ENCODE assay signal across 22 cellular contexts in genomic region chr14:71728386-71728785, GRCh38.
DNase-seq lines count a peak whose midpoint lies in the region; ATAC-seq and FAIRE-seq lines count a peak whose summit lies in the region.
"Had no signal": no experiment of that assay in that cellular context is flagged by ENCODE, and none has a peak within 500 bp of the region (broad histone marks: within the 10 kb centered on the region; RNA-seq: fewer than 3 reads in every experiment).

No MANE protein-coding gene starts in this region.

- peak; percentile 22 for DNase-seq in HCEC 1CT
- no peak for DNase-seq in activated T-helper 1 cell treated with anti-CD3 and anti-CD28 coated beads, Interleukin-12 subunit alpha, Interleukin-12 subunit beta, Interleukin-2, Interleukin-4 antibody, amounts not matched to agents 30 ng/mL and 10 ng/mL and 1 ng/mL, durations not matched to agents 14 hours and 24 hours and 36 hours (ENCODE audit: low spot score)
- DNase-seq in iris pigment epithelial cell (ENCODE audit: low read depth): peak; percentile 28
- DNase-seq in urothelium cell line (ENCODE audit: low spot score): no peak
- no peak for DNase-seq in A172 (ENCODE audit: low spot score)
- no peak for DNase-seq in NCI-H1930 (lab: John Stamatoyannopoulos, UW)
- DNase-seq: CD4-positive, CD25-positive, alpha-beta regulatory T cell; COR-L47; DMS 273 treated with DMSO at 0.1 percent for 48 hours; KBM-7; NCI-H1436; NCI-H2029; NCI-H510A; NCI-H82; OCI-M1; Right ventricle myocardium superior; SK-N-SH had no signal

- FAIRE-seq in urothelium cell line (lab: Jason Lieb, UNC): peak; percentile 35
- FAIRE-seq: G401.6 had no signal

- intact Hi-C loops in activated T-helper 1 cell treated with anti-CD3 and anti-CD28 coated beads, Interleukin-12 subunit alpha, Interleukin-12 subunit beta, Interleukin-2, Interleukin-4 antibody, amounts not matched to agents 30 ng/mL and 10 ng/mL and 1 ng/mL, durations not matched to agents 14 hours and 24 hours and 36 hours (cut with micrococcal nuclease): loop anchor here (10.0 kb wide), 1 partner anchor 404 kb away; the partner anchor contains the start of gene SIPA1L1

- H3K27me3 Mint-ChIP-seq in activated T-helper 1 cell treated with anti-CD3 and anti-CD28 coated beads, Interleukin-12 subunit alpha, Interleukin-12 subunit beta, Interleukin-2, Interleukin-4 antibody, amounts not matched to agents 30 ng/mL and 10 ng/mL and 1 ng/mL, durations not matched to agents 14 hours and 24 hours and 36 hours (ENCODE audit: insufficient read depth): no peaks in the 10 kb centered on the region
- H3K27me3 Mint-ChIP-seq: B cell; CD4-positive, CD25-positive, alpha-beta regulatory T cell had no signal

- no peak overlapping the region for H3K4me3 Mint-ChIP-seq in activated T-helper 1 cell treated with anti-CD3 and anti-CD28 coated beads, Interleukin-12 subunit alpha, Interleukin-12 subunit beta, Interleukin-2, Interleukin-4 antibody, amounts not matched to agents 30 ng/mL and 10 ng/mL and 1 ng/mL, durations not matched to agents 14 hours and 24 hours and 36 hours
- H3K4me3 Mint-ChIP-seq: B cell; CD4-positive, CD25-positive, alpha-beta regulatory T cell; GM23338 had no signal

- no peaks in the 10 kb centered on the region for H3K9me3 Mint-ChIP-seq in activated T-helper 1 cell treated with anti-CD3 and anti-CD28 coated beads, Interleukin-12 subunit alpha, Interleukin-12 subunit beta, Interleukin-2, Interleukin-4 antibody, amounts not matched to agents 30 ng/mL and 10 ng/mL and 1 ng/mL, durations not matched to agents 14 hours and 24 hours and 36 hours
- H3K9me3 Mint-ChIP-seq: GM23338 had no signal

- peaks cover 51% of the 10 kb centered on the region for H3K36me3 Mint-ChIP-seq in activated T-helper 1 cell treated with anti-CD3 and anti-CD28 coated beads, Interleukin-12 subunit alpha, Interleukin-12 subunit beta, Interleukin-2, Interleukin-4 antibody, amounts not matched to agents 30 ng/mL and 10 ng/mL and 1 ng/mL, durations not matched to agents 14 hours and 24 hours and 36 hours (ENCODE audit: low read depth)

- no peaks in the 10 kb centered on the region for H3K4me1 Mint-ChIP-seq in activated T-helper 1 cell treated with anti-CD3 and anti-CD28 coated beads, Interleukin-12 subunit alpha, Interleukin-12 subunit beta, Interleukin-2, Interleukin-4 antibody, amounts not matched to agents 30 ng/mL and 10 ng/mL and 1 ng/mL, durations not matched to agents 14 hours and 24 hours and 36 hours (ENCODE audit: low read depth)
- H3K4me1 Mint-ChIP-seq: B cell, GM23338 had no signal

- peak overlapping the region; percentile 8 for H3K27ac Mint-ChIP-seq in activated T-helper 1 cell treated with anti-CD3 and anti-CD28 coated beads, Interleukin-12 subunit alpha, Interleukin-12 subunit beta, Interleukin-2, Interleukin-4 antibody, amounts not matched to agents 30 ng/mL and 10 ng/mL and 1 ng/mL, durations not matched to agents 14 hours and 24 hours and 36 hours
- H3K27ac Mint-ChIP-seq: B cell, GM23338 had no signal

- ATAC-seq in HG02852 (IDR thresholded peaks at IDR 0.05; ENCODE audit: unreplicated experiment): no peak
- ATAC-seq: GM23338, HCT116 had no signal

Comparison
In these comparisons a context has a peak if more than half of its experiments do, and no peak if none do; other contexts are left out.
1. DNase-seq: peak in HCEC 1CT (single experiment) and iris pigment epithelial cell (single experiment); none in activated T-helper 1 cell treated with anti-CD3 and anti-CD28 coated beads, Interleukin-12 subunit alpha, Interleukin-12 subunit beta, Interleukin-2, Interleukin-4 antibody, amounts not matched to agents 30 ng/mL and 10 ng/mL and 1 ng/mL, durations not matched to agents 14 hours and 24 hours and 36 hours (single experiment), urothelium cell line (single experiment), A172 (single experiment) and NCI-H1930 (0 of 2).